In genomic region chr6:129186988-129187387, GRCh38 we compare ENCODE assay signal across 13 cellular contexts.
A peak's percentile ranks its signal among the peaks of the same experiment; 100 is the strongest.
DNase-seq lines count a peak whose midpoint lies in the region; TF ChIP-seq lines count a peak whose summit lies in the region.
"Had no signal": no experiment of that assay in that cellular context is flagged by ENCODE, and none has a peak within 500 bp of the region (broad histone marks: within the 10 kb centered on the region; RNA-seq: fewer than 3 reads in every experiment).

No MANE protein-coding gene starts in this region.

- CTCF ChIA-PET in HEK293T (lab: Yijun Ruan, JAX) = no interaction called here

- peak overlapping the region; percentile 54 for H3K27ac ChIP-seq in GM23248
- H3K27ac ChIP-seq in Karpas-422 (ENCODE audit: low read length) = no peak overlapping the region
- H3K27ac ChIP-seq: left lung had no signal

- H3K4me2 ChIP-seq in GM23248 (ENCODE audit: unreplicated experiment) = peak overlapping the region; percentile 58
- no peak overlapping the region for H3K4me2 ChIP-seq in Karpas-422 (ENCODE audit: low read depth, low read length, poor library complexity, severe bottlenecking)

- no peaks in the 10 kb centered on the region for H3K79me2 ChIP-seq in GM23248 (ENCODE audit: insufficient read depth)
- H3K79me2 ChIP-seq in Karpas-422 (ENCODE audit: low read length) = no peaks in the 10 kb centered on the region

- H3K9me2 ChIP-seq in GM23248 (ENCODE audit: insufficient read depth) (no peaks in the 10 kb centered on the region), Karpas-422 (replicated peaks; ENCODE audit: insufficient read depth, low read length) (no peaks in the 10 kb centered on the region; the same call in 1 of the 2 replicates)

- POLR2A ChIA-PET in HEK293T (lab: Yijun Ruan, JAX) = interaction anchor here (0.9 kb wide), 1 partner anchor 131 kb away, joined by 3 read pairs; no protein-coding TSS in a partner anchor

- WGBS in GM23248 (ENCODE audit: low coverage in 1 of 2, low lambda C conversion rate in 2 of 2, missing lambda C conversion rate in 2 of 2), 2 experiments = 10 to 16% methylated on average over 3 of the region's 3 CpGs

- H2AFZ ChIP-seq in GM23248 (no peak overlapping the region), Karpas-422 (ENCODE audit: low read length) (no peak overlapping the region)

- H3K36me3 ChIP-seq in GM23248 (ENCODE audit: low read depth) = no peaks in the 10 kb centered on the region
- H3K36me3 ChIP-seq in Karpas-422 (ENCODE audit: insufficient read depth, low read length) = no peaks in the 10 kb centered on the region
- H3K36me3 ChIP-seq: left lung had no signal

- H4K20me1 ChIP-seq in GM23248 (ENCODE audit: insufficient read depth) = no peaks in the 10 kb centered on the region
- H4K20me1 ChIP-seq in Karpas-422 (ENCODE audit: insufficient read depth, low read depth, low read length) = no peaks in the 10 kb centered on the region

- H3K4me1 ChIP-seq in GM23248 (ENCODE audit: insufficient read depth) (peaks cover 63% of the 10 kb centered on the region), Karpas-422 (ENCODE audit: low read length) (no peaks in the 10 kb centered on the region)
- H3K4me1 ChIP-seq: left lung had no signal

- no peaks in the 10 kb centered on the region for H3K9me3 ChIP-seq in GM23248 (ENCODE audit: low read depth)
- peaks cover 11% of the 10 kb centered on the region for H3K9me3 ChIP-seq in Karpas-422 (ENCODE audit: low read length)
- H3K9me3 ChIP-seq: left lung had no signal

- DNase-seq in GM23248 (peak; percentile 92), RKO (ENCODE audit: low spot score) (peak; percentile 77), fibroblast of gingiva (ENCODE audit: low read depth) (peak; percentile 81), skeletal muscle cell (ENCODE audit: low read depth) (peak; percentile 77), HEK293T (ENCODE audit: extremely low spot score) (no peak), NCI-H1105 (lab: John Stamatoyannopoulos, UW) (no peak), GOT3 (lab: John Stamatoyannopoulos, UW) (no peak), Karpas-422 (no peak)
- DNase-seq: DMS79 treated with DMSO at 0.1 percent for 48 hours; left lung; NCI-H2081; stimulated activated CD4-positive, alpha-beta T cell treated with anti-CD3 and anti-CD28 coated beads, Interleukin-2, amount 100 ng/mL, for 24 hours; stimulated activated naive CD8-positive, alpha-beta T cell treated with anti-CD3 and anti-CD28 coated beads, Interleukin-15, Interleukin-2, amounts not matched to agents 100 U/mL and 50 U/mL, for 24 hours had no signal

- H3K4me3 ChIP-seq in GM23248 (no peak overlapping the region), skeletal muscle cell (ENCODE audit: low read depth, low read length) (no peak overlapping the region), Karpas-422 (ENCODE audit: low read length) (no peak overlapping the region)
- H3K4me3 ChIP-seq: left lung had no signal

- peaks cover 35% of the 10 kb centered on the region for H3F3A ChIP-seq in GM23248 (ENCODE audit: insufficient read depth)

- no peaks in the 10 kb centered on the region for H3K27me3 ChIP-seq in GM23248 (replicated peaks; ENCODE audit: insufficient read depth)
- H3K27me3 ChIP-seq in Karpas-422 (ENCODE audit: low read length) = no peaks in the 10 kb centered on the region
- H3K27me3 ChIP-seq: left lung had no signal

- H3K9ac ChIP-seq in GM23248 = no peak overlapping the region
- H3K9ac ChIP-seq in Karpas-422 (ENCODE audit: low read length) = no peak overlapping the region

- in situ Hi-C loops in GM23248 (cut with MboI) = no loop called here

TF ChIP-seq in HEK293T, 16 proteins besides CTCF, POLR2A, EP300 and RAD21:
- TF ChIP-seq HDGF (IDR thresholded peaks at IDR 0.05; ENCODE audit: borderline replicate concordance) = no peak

Comparison
In these comparisons a context has a peak if more than half of its experiments do, and no peak if none do; other contexts are left out.
1. DNase-seq: peak in GM23248 (single experiment), RKO (single experiment), fibroblast of gingiva (single experiment) and skeletal muscle cell (single experiment); none in HEK293T (single experiment), NCI-H1105 (single experiment), GOT3 (single experiment) and Karpas-422 (single experiment).